9 cellular contexts compared by ENCODE assay signal in genomic region chr9:120730661-120731514, GRCh38. TPM values are rescaled to one million over a fixed set of nuclear protein-coding genes. Genes with fewer than 3 reads are reported as not detected.
A peak's percentile ranks its signal among the peaks of the same experiment; 100 is the strongest.
DNase-seq lines count a peak whose midpoint lies in the region; ATAC-seq and TF ChIP-seq lines count a peak whose summit lies in the region.
"Had no signal": no experiment of that assay in that cellular context is flagged by ENCODE, and none has a peak within 500 bp of the region (broad histone marks: within the 10 kb centered on the region; RNA-seq: fewer than 3 reads in every experiment).

No MANE protein-coding gene starts in this region.

- peaks cover 24% of the 10 kb centered on the region for H3K4me1 ChIP-seq in SJCRH30

- H3K27ac Mint-ChIP-seq in T-helper 2 cell treated with Interferon-gamma antibody and Interleukin-4, amounts not matched to agents 5 μg/mL and 100 μg/mL, for 36 hours, result no peak overlapping the region
- H3K27ac Mint-ChIP-seq in mesothelial cell of epicardium, result no peak overlapping the region

- H3K27me3 Mint-ChIP-seq in T-helper 2 cell treated with Interferon-gamma antibody and Interleukin-4, amounts not matched to agents 5 μg/mL and 100 μg/mL, for 36 hours (ENCODE audit: low read depth), result no peaks in the 10 kb centered on the region
- H3K27me3 Mint-ChIP-seq in mesothelial cell of epicardium (ENCODE audit: low read depth), result no peaks in the 10 kb centered on the region

- H3K4me1 Mint-ChIP-seq in T-helper 2 cell treated with Interferon-gamma antibody and Interleukin-4, amounts not matched to agents 5 μg/mL and 100 μg/mL, for 36 hours (ENCODE audit: low read depth), result peaks cover 8% of the 10 kb centered on the region
- H3K4me1 Mint-ChIP-seq in mesothelial cell of epicardium, result no peaks in the 10 kb centered on the region

- peak overlapping the region; percentile 32 for H3K27ac ChIP-seq in SJCRH30
- H3K27ac ChIP-seq: cardiac muscle cell had no signal

- no peaks in the 10 kb centered on the region for H3K27me3 ChIP-seq in SJCRH30
- H3K27me3 ChIP-seq: cardiac muscle cell had no signal

- H3K4me3 ChIP-seq in SJCRH30 (no peak overlapping the region), skeletal muscle cell (ENCODE audit: low read depth, low read length) (no peak overlapping the region)
- H3K4me3 ChIP-seq: cardiac muscle cell had no signal

- TF ChIP-seq CTCF in mesothelial cell of epicardium (IDR thresholded peaks at IDR 0.05; ENCODE audit: unreplicated experiment), result no peak

- H3K36me3 ChIP-seq in SJCRH30, result no peaks in the 10 kb centered on the region
- H3K36me3 ChIP-seq: cardiac muscle cell had no signal

- no peaks in the 10 kb centered on the region for H3K9me3 ChIP-seq in SJCRH30 (replicated peaks)

- DNase-seq in SJCRH30 (peak; percentile 97), glomerular endothelial cell (ENCODE audit: extremely low read depth, low read depth, low spot score) (peak; percentile 82), skeletal muscle cell (ENCODE audit: low read depth) (peak; percentile 56), mesothelial cell of epicardium (ENCODE audit: low spot score in 2 of 2, unreplicated experiment in 2 of 2) (no peak)
- no peak for DNase-seq in T-helper 2 cell treated with Interferon-gamma antibody and Interleukin-4, amounts not matched to agents 5 μg/mL and 100 μg/mL, for 36 hours (ENCODE audit: low spot score)

- no peaks in the 10 kb centered on the region for H3K36me3 Mint-ChIP-seq in T-helper 2 cell treated with Interferon-gamma antibody and Interleukin-4, amounts not matched to agents 5 μg/mL and 100 μg/mL, for 36 hours (ENCODE audit: low read depth)
- no peaks in the 10 kb centered on the region for H3K36me3 Mint-ChIP-seq in mesothelial cell of epicardium

- H3K4me3 Mint-ChIP-seq in T-helper 2 cell treated with Interferon-gamma antibody and Interleukin-4, amounts not matched to agents 5 μg/mL and 100 μg/mL, for 36 hours, result no peak overlapping the region
- no peak overlapping the region for H3K4me3 Mint-ChIP-seq in mesothelial cell of epicardium

- no peaks in the 10 kb centered on the region for H3K9me3 Mint-ChIP-seq in T-helper 2 cell treated with Interferon-gamma antibody and Interleukin-4, amounts not matched to agents 5 μg/mL and 100 μg/mL, for 36 hours
- no peaks in the 10 kb centered on the region for H3K9me3 Mint-ChIP-seq in mesothelial cell of epicardium

- ATAC-seq in GM19468 (IDR thresholded peaks at IDR 0.05; ENCODE audit: extremely low read depth, unreplicated experiment), result peak; percentile 40
- ATAC-seq in HG02981 (IDR thresholded peaks at IDR 0.05; ENCODE audit: unreplicated experiment), result no peak
- no peak for ATAC-seq in GM18870 (IDR thresholded peaks at IDR 0.05; ENCODE audit: unreplicated experiment)

RNA-seq across cellular contexts. Expression of gene MEGF9, which starts 16.6 kb away (rescaled TPM):
- total RNA-seq in SJCRH30 (2014; rRNA removed; shearing (Covaris generic)), result 10.1 and 12.8 TPM in 2 replicates
- total RNA-seq in glomerular endothelial cell, result 9.5 and 14.8 TPM in 2 replicates
- total RNA-seq in mesothelial cell of epicardium, result 15.7 to 16.3 TPM (median 15.7 TPM) in 3 replicates

Comparison
In these comparisons a context has a peak if more than half of its experiments do, and no peak if none do; other contexts are left out.
1. DNase-seq: peak in SJCRH30 (2 of 2), glomerular endothelial cell (single experiment) and skeletal muscle cell (single experiment); none in T-helper 2 cell treated with Interferon-gamma antibody and Interleukin-4, amounts not matched to agents 5 μg/mL and 100 μg/mL, for 36 hours (single experiment) and mesothelial cell of epicardium (0 of 2).